20 cellular contexts compared by ENCODE assay signal in genomic region chr1:171254859-171255258, GRCh38. TPM values are rescaled to one million over a fixed set of nuclear protein-coding genes. Genes with fewer than 3 reads are reported as not detected.
DNase-seq lines count a peak whose midpoint lies in the region; TF ChIP-seq lines count a peak whose summit lies in the region.
"Had no signal": no experiment of that assay in that cellular context is flagged by ENCODE, and none has a peak within 500 bp of the region (broad histone marks: within the 10 kb centered on the region; RNA-seq: fewer than 3 reads in every experiment).

No MANE protein-coding gene starts in this region.

- H3K36me3 Mint-ChIP-seq in MCF 10A (ENCODE audit: insufficient read depth, unreplicated experiment), result no peaks in the 10 kb centered on the region
- H3K36me3 Mint-ChIP-seq: stimulated activated effector memory CD8-positive, alpha-beta T cell treated with anti-CD3 and anti-CD28 coated beads, Interleukin-12 subunit alpha, Interleukin-12 subunit beta, amount 100 ng/mL, for 72 hours had no signal

- POLR2A ChIA-PET in MCF 10A (lab: Yijun Ruan, JAX), result interaction anchor here (0.7 to 1.4 kb wide), 4 partner anchors 10 to 1769 kb away, joined by 3 to 7 read pairs (median 4); partner anchors contain the start of genes FMO4 and PRRC2C

- CTCF ChIA-PET in MCF 10A (lab: Yijun Ruan, JAX), result interaction anchor here (0.6 to 24.0 kb wide), 11 partner anchors 10 to 463 kb away, joined by 3 to 651 read pairs (median 6); partner anchors contain the start of gene FMO4

- peak; percentile 46 for DNase-seq in MCF 10A (ENCODE audit: unreplicated experiment)
- no peak for DNase-seq in breast epithelium (ENCODE audit: low spot score in 2 of 2)
- peak; percentile 41 for DNase-seq in adipocyte (ENCODE audit: low read depth)
- DNase-seq in fibroblast of peridontal ligament (ENCODE audit: extremely low read depth), result peak; percentile 46
- DNase-seq in smooth muscle cell (lab: John Stamatoyannopoulos, UW; ENCODE audit: unreplicated experiment), result no peak
- DNase-seq in activated naive CD4-positive, alpha-beta T cell treated with Interleukin-2 at 50 U/mL for 16 hours, result no peak
- DNase-seq in NCI-H1417 (lab: John Stamatoyannopoulos, UW), result no peak
- DNase-seq in DMS79 treated with DMSO at 0.1 percent for 48 hours (lab: John Stamatoyannopoulos, UW), result no peak
- DNase-seq: activated CD4-positive, alpha-beta T cell treated with anti-CD3 and anti-CD28 coated beads for 1 hour; activated CD8-positive, alpha-beta memory T cell treated with anti-CD3 and anti-CD28 coated beads for 24 hours; activated naive CD4-positive, alpha-beta T cell treated with anti-CD3 and anti-CD28 coated beads, Interleukin-2, amount 50 U/mL, for 16 hours; activated T-cell treated with anti-CD3 and anti-CD28 coated beads, Interleukin-2, amount 50 U/mL, for 48 hours; endodermal cell; NCI-H510A treated with DMSO at 0.1 percent for 48 hours had no signal

- H3K27me3 ChIP-seq in breast epithelium (no peaks in the 10 kb centered on the region), adipocyte (replicated peaks; ENCODE audit: control insufficient read depth, insufficient read depth, low read length) (no peaks in the 10 kb centered on the region), smooth muscle cell (ENCODE audit: low read depth) (peaks cover 8% of the 10 kb centered on the region)
- H3K27me3 ChIP-seq: BLaER1, vagina had no signal

- 49% methylated on average over 4 of the region's 4 CpGs for WGBS in smooth muscle cell (ENCODE audit: low lambda C conversion rate)

- TF ChIP-seq CTCF in MCF 10A (IDR thresholded peaks at IDR 0.05; ENCODE audit: unreplicated experiment), result no peak
- TF ChIP-seq CTCF in breast epithelium (IDR thresholded peaks at IDR 0.05), result no peak
- TF ChIP-seq CTCF in smooth muscle cell (IDR thresholded peaks at IDR 0.05; ENCODE audit: borderline replicate concordance, insufficient read depth, poor library complexity, severe bottlenecking), result no peak

- BruUV-seq in MCF 10A (replicated peaks; lab: Mats Ljungman, UMichigan), result no TSS peak

- H3K27ac Mint-ChIP-seq in MCF 10A (ENCODE audit: low read depth, unreplicated experiment), result peak overlapping the region; percentile 44
- H3K27ac Mint-ChIP-seq: endodermal cell; stimulated activated effector memory CD8-positive, alpha-beta T cell treated with anti-CD3 and anti-CD28 coated beads, Interleukin-12 subunit alpha, Interleukin-12 subunit beta, amount 100 ng/mL, for 72 hours had no signal

- no peak for TF ChIP-seq POLR2A in breast epithelium (IDR thresholded peaks at IDR 0.05)

- H3K36me3 ChIP-seq in breast epithelium (no peaks in the 10 kb centered on the region), adipocyte (ENCODE audit: control insufficient read depth, insufficient read depth, low read length, severe bottlenecking) (no peaks in the 10 kb centered on the region), smooth muscle cell (ENCODE audit: low read depth) (no peaks in the 10 kb centered on the region)
- H3K36me3 ChIP-seq: BLaER1, vagina had no signal

- intact Hi-C loops in MCF 10A (cut with micrococcal nuclease) (loop anchor here (10.0 kb wide), 1 partner anchor 150 kb away; no protein-coding TSS in a partner anchor), breast epithelium (cut with DNase I; ENCODE audit: low total_unique reads) (no loop called here)

- peaks cover 24% of the 10 kb centered on the region for H3K4me1 Mint-ChIP-seq in MCF 10A (ENCODE audit: insufficient read depth, unreplicated experiment)

- peak overlapping the region; percentile 30 for H3K4me2 ChIP-seq in smooth muscle cell
- H3K4me2 ChIP-seq: BLaER1 had no signal

- no peak overlapping the region for H2AFZ ChIP-seq in smooth muscle cell (ENCODE audit: low read depth)

- H3K9me3 ChIP-seq in breast epithelium (no peaks in the 10 kb centered on the region), adipocyte (ENCODE audit: control insufficient read depth, low read length) (no peaks in the 10 kb centered on the region), smooth muscle cell (replicated peaks; ENCODE audit: low read depth) (no peaks in the 10 kb centered on the region)
- H3K9me3 ChIP-seq: BLaER1, vagina had no signal

- no peaks in the 10 kb centered on the region for H3K27me3 Mint-ChIP-seq in MCF 10A (ENCODE audit: insufficient read depth, unreplicated experiment)

- no peaks in the 10 kb centered on the region for H3F3A ChIP-seq in smooth muscle cell (ENCODE audit: low read depth)

- no peaks in the 10 kb centered on the region for H4K20me1 ChIP-seq in smooth muscle cell (ENCODE audit: low read depth)
- H4K20me1 ChIP-seq: BLaER1 had no signal

- no peaks in the 10 kb centered on the region for H3K79me2 ChIP-seq in smooth muscle cell (ENCODE audit: low read depth)

- H3K4me3 Mint-ChIP-seq in MCF 10A (ENCODE audit: unreplicated experiment), result no peak overlapping the region
- H3K4me3 Mint-ChIP-seq: endodermal cell; stimulated activated effector memory CD8-positive, alpha-beta T cell treated with anti-CD3 and anti-CD28 coated beads, Interleukin-12 subunit alpha, Interleukin-12 subunit beta, amount 100 ng/mL, for 72 hours had no signal

- H3K27ac ChIP-seq in breast epithelium (no peak overlapping the region), smooth muscle cell (ENCODE audit: low read depth) (no peak overlapping the region)
- H3K27ac ChIP-seq: BLaER1, coronary artery, vagina had no signal

- no peaks in the 10 kb centered on the region for H3K9me3 Mint-ChIP-seq in MCF 10A (ENCODE audit: unreplicated experiment)
- H3K9me3 Mint-ChIP-seq: endodermal cell; stimulated activated effector memory CD8-positive, alpha-beta T cell treated with anti-CD3 and anti-CD28 coated beads, Interleukin-12 subunit alpha, Interleukin-12 subunit beta, amount 100 ng/mL, for 72 hours had no signal

- H3K9ac ChIP-seq in adipocyte (ENCODE audit: low read length) (no peak overlapping the region), smooth muscle cell (ENCODE audit: low read depth) (no peak overlapping the region)
- H3K9ac ChIP-seq: BLaER1 had no signal

- H3K4me3 ChIP-seq in breast epithelium (no peak overlapping the region), adipocyte (ENCODE audit: low read length) (no peak overlapping the region), smooth muscle cell (no peak overlapping the region)
- H3K4me3 ChIP-seq: BLaER1, coronary artery, vagina had no signal

- H3K4me1 ChIP-seq in breast epithelium, result no peaks in the 10 kb centered on the region
- peaks cover 31% of the 10 kb centered on the region for H3K4me1 ChIP-seq in adipocyte (ENCODE audit: control insufficient read depth, insufficient read depth, low read length)
- H3K4me1 ChIP-seq in smooth muscle cell (ENCODE audit: low read depth), result peaks cover 13% of the 10 kb centered on the region

RNA-seq across cellular contexts. Expression of gene FMO1, which starts 6.6 kb away (rescaled TPM):
- not detected in 2 replicates for total RNA-seq in MCF 10A (2022)
- 1 to 10 TPM; 4.3 to 9.4 (median 7.0) TPM for total RNA-seq in breast epithelium
- not detected in 2 replicates for total RNA-seq in smooth muscle cell
- polyA plus RNA-seq in smooth muscle cell, result not detected in 2 replicates
- total RNA-seq: endodermal cell, kidney epithelial cell, LHCN-M2 had no signal

RNA-seq across cellular contexts. Expression of gene FMO4, which starts 59.1 kb away (rescaled TPM):
- 0.63 and 1.5 TPM in 2 replicates for total RNA-seq in MCF 10A (2022)
- 10 to 100 TPM in 2 of 3 donors, 1 to 10 TPM in 1; 7.7 to 27.7 (median 20.3) TPM for total RNA-seq in breast epithelium
- 2.0 and 3.9 TPM in 2 replicates for total RNA-seq in smooth muscle cell
- 0.59 and 2.0 TPM in 2 replicates for polyA plus RNA-seq in smooth muscle cell

Comparison
In these comparisons a context has a peak if more than half of its experiments do, and no peak if none do; other contexts are left out.
1. DNase-seq: peak in MCF 10A (single experiment), adipocyte (single experiment) and fibroblast of peridontal ligament (single experiment); none in breast epithelium (0 of 2), smooth muscle cell (single experiment), activated naive CD4-positive, alpha-beta T cell treated with Interleukin-2 at 50 U/mL for 16 hours (single experiment), NCI-H1417 (0 of 3) and DMS79 treated with DMSO at 0.1 percent for 48 hours (single experiment).